11 cellular contexts compared by ENCODE assay signal in genomic region chr6:118725944-118726343, GRCh38.
DNase-seq lines count a peak whose midpoint lies in the region; ATAC-seq lines count a peak whose summit lies in the region.
"Had no signal": no experiment of that assay in that cellular context is flagged by ENCODE, and none has a peak within 500 bp of the region (broad histone marks: within the 10 kb centered on the region; RNA-seq: fewer than 3 reads in every experiment).

No MANE protein-coding gene starts in this region.

- no peak overlapping the region for H3K23ac ChIP-seq in trophoblast cell (ENCODE audit: low read length)

- no peak overlapping the region for H3K4ac ChIP-seq in trophoblast cell (ENCODE audit: low read depth, low read length)

- no peak overlapping the region for H3K4me3 ChIP-seq in trophoblast cell (ENCODE audit: low read depth, low read length)
- H3K4me3 ChIP-seq: thyroid gland had no signal

- no peak overlapping the region for H2AFZ ChIP-seq in trophoblast cell (ENCODE audit: insufficient read depth, low read length, poor library complexity)

- H3K79me1 ChIP-seq in trophoblast cell (ENCODE audit: low read length): no peaks in the 10 kb centered on the region

- H3K9me3 Mint-ChIP-seq in activated T-cell treated with anti-CD3 and anti-CD28 coated beads, Interleukin-2, amount 50 U/mL, for 4 hours: no peaks in the 10 kb centered on the region
- H3K9me3 Mint-ChIP-seq: HFFc6 had no signal

- no peak overlapping the region for H3K4me2 ChIP-seq in trophoblast cell (ENCODE audit: low read length)

- H4K8ac ChIP-seq in trophoblast cell (ENCODE audit: low read depth, low read length): no peak overlapping the region

- peak; percentile 31 for DNase-seq in activated CD4-positive, CD25-positive, alpha-beta regulatory T cell treated with anti-CD3 and anti-CD28 coated beads, Interleukin-2, amount 50 U/mL, for 16 hours (ENCODE audit: low read depth, low spot score)
- DNase-seq in activated CD4-positive, CD25-positive, alpha-beta regulatory T cell treated with anti-CD3 and anti-CD28 coated beads, Interleukin-2, amount 50 U/mL, for 72 hours: no peak
- peak; percentile 75 for DNase-seq in activated T-cell treated with anti-CD3 and anti-CD28 coated beads, Interleukin-2, amount 50 U/mL, for 4 hours
- DNase-seq in trophoblast cell (peak; percentile 9 to 12), DMS79 treated with DMSO at 0.1 percent for 48 hours (lab: John Stamatoyannopoulos, UW) (no peak), GM03348 (ENCODE audit: low spot score) (no peak), superior temporal gyrus (ENCODE audit: extremely low spot score) (no peak)
- DNase-seq: foreskin fibroblast, HFFc6, thyroid gland had no signal

- H2BK120ac ChIP-seq in trophoblast cell (ENCODE audit: insufficient read depth, low read length, poor library complexity): no peak overlapping the region

- H3K36me3 Mint-ChIP-seq in activated T-cell treated with anti-CD3 and anti-CD28 coated beads, Interleukin-2, amount 50 U/mL, for 4 hours (ENCODE audit: insufficient read depth): no peaks in the 10 kb centered on the region

- H3K14ac ChIP-seq in trophoblast cell (ENCODE audit: low read length): no peak overlapping the region

- H3K27ac ChIP-seq in trophoblast cell (ENCODE audit: low read depth, low read length): no peak overlapping the region
- H3K27ac ChIP-seq: thyroid gland had no signal

- no peak overlapping the region for H2BK5ac ChIP-seq in trophoblast cell (ENCODE audit: low read depth, low read length, poor library complexity)

- peaks cover 56% of the 10 kb centered on the region for H3K4me1 Mint-ChIP-seq in activated T-cell treated with anti-CD3 and anti-CD28 coated beads, Interleukin-2, amount 50 U/mL, for 4 hours (ENCODE audit: low read depth)

- H3K36me3 ChIP-seq in trophoblast cell (ENCODE audit: control insufficient read depth in 1 of 2, insufficient read depth in 2 of 2, low read length in 2 of 2): no peaks in the 10 kb centered on the region
- H3K36me3 ChIP-seq: thyroid gland had no signal

- H3K27me3 ChIP-seq in trophoblast cell (ENCODE audit: insufficient read depth, low read length): no peaks in the 10 kb centered on the region
- H3K27me3 ChIP-seq: thyroid gland had no signal

- no peak overlapping the region for H2BK12ac ChIP-seq in trophoblast cell (ENCODE audit: low read length)

- H3K9me3 ChIP-seq in trophoblast cell (ENCODE audit: insufficient read depth, low read depth, low read length): no peaks in the 10 kb centered on the region
- H3K9me3 ChIP-seq: thyroid gland had no signal

- no CpG with 5 or more reads among the region's 5 CpGs for WGBS in trophoblast cell (ENCODE audit: extremely low coverage, insufficient coverage, insufficient read length)

- peak; percentile 92 to 93 for ATAC-seq in activated T-cell treated with anti-CD3 and anti-CD28 coated beads, Interleukin-2, amount 50 U/mL, for 4 hours
- ATAC-seq in HG02759 (IDR thresholded peaks at IDR 0.05; ENCODE audit: unreplicated experiment): no peak

- peak overlapping the region; percentile 24 for H3K4me3 Mint-ChIP-seq in activated T-cell treated with anti-CD3 and anti-CD28 coated beads, Interleukin-2, amount 50 U/mL, for 4 hours
- H3K4me3 Mint-ChIP-seq: HFFc6 had no signal

- no peak overlapping the region for H4K12ac ChIP-seq in trophoblast cell (ENCODE audit: low read depth, low read length)

- H3K27me3 Mint-ChIP-seq in activated T-cell treated with anti-CD3 and anti-CD28 coated beads, Interleukin-2, amount 50 U/mL, for 4 hours (ENCODE audit: low read depth): no peaks in the 10 kb centered on the region

- H3K9ac ChIP-seq in trophoblast cell (ENCODE audit: low read length): no peak overlapping the region

- peaks cover 0 to 2% of the 10 kb centered on the region in 2 experiments for H3K4me1 ChIP-seq in trophoblast cell (ENCODE audit: control insufficient read depth in 1 of 2, insufficient read depth in 2 of 2, low read length in 2 of 2)
- H3K4me1 ChIP-seq: thyroid gland had no signal

- no peak overlapping the region for H2AK5ac ChIP-seq in trophoblast cell (ENCODE audit: low read length)

- H3K18ac ChIP-seq in trophoblast cell (ENCODE audit: low read length): no peak overlapping the region

- H4K91ac ChIP-seq in trophoblast cell (ENCODE audit: low read depth, low read length): no peak overlapping the region

- H3K79me2 ChIP-seq in trophoblast cell (ENCODE audit: control insufficient read depth, insufficient read depth, low read length, poor library complexity): no peaks in the 10 kb centered on the region

Comparison
In these comparisons a context has a peak if more than half of its experiments do, and no peak if none do; other contexts are left out.
1. DNase-seq: peak in activated CD4-positive, CD25-positive, alpha-beta regulatory T cell treated with anti-CD3 and anti-CD28 coated beads, Interleukin-2, amount 50 U/mL, for 16 hours (single experiment), activated T-cell treated with anti-CD3 and anti-CD28 coated beads, Interleukin-2, amount 50 U/mL, for 4 hours (single experiment) and trophoblast cell (2 of 2); none in activated CD4-positive, CD25-positive, alpha-beta regulatory T cell treated with anti-CD3 and anti-CD28 coated beads, Interleukin-2, amount 50 U/mL, for 72 hours (single experiment), DMS79 treated with DMSO at 0.1 percent for 48 hours (single experiment), GM03348 (single experiment) and superior temporal gyrus (single experiment).